ENCODE assay signal across 10 cellular contexts in the genomic region with DNA sequence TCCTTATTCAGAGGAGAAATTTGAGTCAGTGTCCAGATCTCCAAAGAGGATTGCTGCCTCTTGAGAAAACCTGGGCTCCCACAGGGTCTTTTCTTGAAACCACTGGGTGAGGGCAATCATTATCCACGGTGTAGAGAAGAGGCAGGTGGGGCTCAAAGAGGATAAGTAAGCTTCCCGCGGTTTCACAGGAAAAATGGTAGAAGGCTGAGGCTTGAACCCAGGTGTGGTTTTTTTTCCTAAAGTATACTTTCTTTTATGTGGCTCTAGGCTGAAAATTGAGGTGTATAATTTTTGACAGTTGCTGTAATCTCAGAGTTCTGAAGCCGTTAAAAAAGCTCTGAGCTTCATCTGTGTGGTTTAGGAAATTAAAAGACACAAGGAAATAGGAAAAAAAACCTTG.
"Had no signal": no experiment of that assay in that cellular context is flagged by ENCODE, and none has a peak within 500 bp of the region (broad histone marks: within the 10 kb centered on the region; RNA-seq: fewer than 3 reads in every experiment).

No MANE protein-coding gene starts in this region.

- H3K27ac ChIP-seq: GM23248, HL-60, KMS-11 had no signal

- H3K9me3 ChIP-seq: HAP-1 had no signal

- H2AFZ ChIP-seq: GM23248 had no signal

- ATAC-seq: HCT116, HepG2 had no signal

- H3K9ac ChIP-seq: GM23248, KMS-11 had no signal

- H3K4me1 ChIP-seq: HAP-1 had no signal

- H3K4me2 ChIP-seq: KMS-11 had no signal

- H3K36me3 ChIP-seq: HAP-1 had no signal

- DNase-seq: GM23248, GOT3, H7, HFFc6, KBM-7 had no signal

- H3K4me3 ChIP-seq: GM23248, HAP-1 had no signal
